ENCODE assay signal across 21 cellular contexts in genomic region chr7:106152313-106152665, GRCh38. TPM values are rescaled to one million over a fixed set of nuclear protein-coding genes. Genes with fewer than 3 reads are reported as not detected.
DNase-seq lines count a peak whose midpoint lies in the region; ATAC-seq and TF ChIP-seq lines count a peak whose summit lies in the region.
"Had no signal": no experiment of that assay in that cellular context is flagged by ENCODE, and none has a peak within 500 bp of the region (broad histone marks: within the 10 kb centered on the region; RNA-seq: fewer than 3 reads in every experiment).

No MANE protein-coding gene starts in this region.

- no peaks in the 10 kb centered on the region for H3K36me3 ChIP-seq in GM23338 (ENCODE audit: insufficient read depth)
- H3K36me3 ChIP-seq: SJCRH30 had no signal

- H3K79me2 ChIP-seq in GM23338 (replicated peaks; ENCODE audit: insufficient read depth), result no peaks in the 10 kb centered on the region

- no peak overlapping the region for H3K4me3 Mint-ChIP-seq in GM23338
- no peak overlapping the region for H3K4me3 Mint-ChIP-seq in activated naive CD4-positive, alpha-beta T cell treated with anti-CD3 and anti-CD28 coated beads, Interleukin-2, amount 10 ng/mL, durations not matched to agents 7 days and 5 days

- no peaks in the 10 kb centered on the region; the same call in 1 of the 2 replicates for H3K4me1 ChIP-seq in GM23338 (ENCODE audit: insufficient read depth)
- H3K4me1 ChIP-seq: SJCRH30 had no signal

- DNase-seq in GM23338 (ENCODE audit: low spot score) (no peak), NCI-H69 (lab: John Stamatoyannopoulos, UW) (peak; percentile 33), NCI-H510A treated with DMSO at 0.1 percent for 48 hours (lab: John Stamatoyannopoulos, UW) (no peak)
- no peak for DNase-seq in activated naive CD4-positive, alpha-beta T cell treated with anti-CD3 and anti-CD28 coated beads, Interleukin-2, amount 10 ng/mL, durations not matched to agents 7 days and 5 days
- DNase-seq: Calu3, DND-41, NCI-H1092 treated with DMSO at 0.1 percent for 48 hours, NCI-H1436 treated with DMSO at 0.1 percent for 48 hours, NCI-H187 treated with DMSO at 0.1 percent for 48 hours, NCI-H2171 treated with DMSO at 0.1 percent for 48 hours, NCI-H345, NCI-H524, NCI-H774, PC-9, SJCRH30 had no signal

- H3K27ac Mint-ChIP-seq in GM23338, result no peak overlapping the region
- H3K27ac Mint-ChIP-seq in activated naive CD4-positive, alpha-beta T cell treated with anti-CD3 and anti-CD28 coated beads, Interleukin-2, amount 10 ng/mL, durations not matched to agents 7 days and 5 days, result no peak overlapping the region
- H3K27ac Mint-ChIP-seq: IgD-negative memory B cell had no signal

- H3K4me3 ChIP-seq in GM23338 (no peak overlapping the region), skin epidermis (no peak overlapping the region)
- H3K4me3 ChIP-seq: PC-9, SJCRH30 had no signal

- peaks cover 3% of the 10 kb centered on the region; the same call in 1 of the 3 replicates for H3K9me3 Mint-ChIP-seq in GM23338
- H3K9me3 Mint-ChIP-seq in activated naive CD4-positive, alpha-beta T cell treated with anti-CD3 and anti-CD28 coated beads, Interleukin-2, amount 10 ng/mL, durations not matched to agents 7 days and 5 days, result no peaks in the 10 kb centered on the region
- H3K9me3 Mint-ChIP-seq: IgD-negative memory B cell had no signal

- CTCF ChIA-PET in activated naive CD4-positive, alpha-beta T cell treated with anti-CD3 and anti-CD28 coated beads, Interleukin-2, amount 10 ng/mL, durations not matched to agents 7 days and 5 days (lab: Charles Lee), result interaction anchor here (0.7 to 8.4 kb wide), 6 partner anchors 13 to 495 kb away, joined by 3 to 190 read pairs (median 10); no protein-coding TSS in a partner anchor

- H4K20me1 ChIP-seq in GM23338 (replicated peaks; ENCODE audit: insufficient read depth), result no peaks in the 10 kb centered on the region

- ATAC-seq in GM23338, result no peak
- peak; percentile 67 for ATAC-seq in esophagus mucosa
- ATAC-seq in HG02970 (IDR thresholded peaks at IDR 0.05; ENCODE audit: low FRiP score, unreplicated experiment), result no peak
- ATAC-seq: Right ventricle myocardium inferior, SK-N-SH treated with all-trans-retinoic acid at 6 μM for 48 hours had no signal

- no peaks in the 10 kb centered on the region for H3F3A ChIP-seq in GM23338 (replicated peaks; ENCODE audit: low read depth)

- no peak for TF ChIP-seq CTCF in GM23338 (conservative IDR thresholded peaks at IDR 0.05; ENCODE audit: low read depth in 2 of 2)

- no peaks in the 10 kb centered on the region for H3K9me2 ChIP-seq in GM23338 (ENCODE audit: insufficient read depth)

- H3K36me3 Mint-ChIP-seq in GM23338 (ENCODE audit: low read depth), result peaks cover 3% of the 10 kb centered on the region; the same call in 2 of the 3 replicates
- H3K36me3 Mint-ChIP-seq in activated naive CD4-positive, alpha-beta T cell treated with anti-CD3 and anti-CD28 coated beads, Interleukin-2, amount 10 ng/mL, durations not matched to agents 7 days and 5 days, result no peaks in the 10 kb centered on the region

- H3K4me2 ChIP-seq in GM23338, result no peak overlapping the region
- H3K4me2 ChIP-seq: PC-9 had no signal

- H2AFZ ChIP-seq in GM23338, result 0 out of 2 replicates have a peak overlapping the region, but pooled peaks have one; percentile 43
- H2AFZ ChIP-seq: PC-9 had no signal

- H3K4me1 Mint-ChIP-seq in GM23338, result peaks cover 11% of the 10 kb centered on the region; the same call in 2 of the 3 replicates
- H3K4me1 Mint-ChIP-seq in activated naive CD4-positive, alpha-beta T cell treated with anti-CD3 and anti-CD28 coated beads, Interleukin-2, amount 10 ng/mL, durations not matched to agents 7 days and 5 days, result peaks cover 17% of the 10 kb centered on the region

- H3K27ac ChIP-seq in GM23338 (ENCODE audit: low read depth) (no peak overlapping the region), skin epidermis (peak overlapping the region in 11 of 21 experiments; percentile 3 to 66 (median 46))
- H3K27ac ChIP-seq: PC-9, SJCRH30 had no signal

- no peaks in the 10 kb centered on the region for H3K27me3 ChIP-seq in GM23338 (ENCODE audit: insufficient read depth)

- H3K27me3 Mint-ChIP-seq in GM23338 (ENCODE audit: insufficient read depth, low read depth, poor library complexity), result peaks cover 8% of the 10 kb centered on the region
- peaks cover 28% of the 10 kb centered on the region for H3K27me3 Mint-ChIP-seq in activated naive CD4-positive, alpha-beta T cell treated with anti-CD3 and anti-CD28 coated beads, Interleukin-2, amount 10 ng/mL, durations not matched to agents 7 days and 5 days
- H3K27me3 Mint-ChIP-seq: IgD-negative memory B cell had no signal

TF ChIP-seq in GM23338, 12 proteins besides CTCF, POLR2A, EP300 and RAD21 (continues in another document):
- TF ChIP-seq, protein P1, sequence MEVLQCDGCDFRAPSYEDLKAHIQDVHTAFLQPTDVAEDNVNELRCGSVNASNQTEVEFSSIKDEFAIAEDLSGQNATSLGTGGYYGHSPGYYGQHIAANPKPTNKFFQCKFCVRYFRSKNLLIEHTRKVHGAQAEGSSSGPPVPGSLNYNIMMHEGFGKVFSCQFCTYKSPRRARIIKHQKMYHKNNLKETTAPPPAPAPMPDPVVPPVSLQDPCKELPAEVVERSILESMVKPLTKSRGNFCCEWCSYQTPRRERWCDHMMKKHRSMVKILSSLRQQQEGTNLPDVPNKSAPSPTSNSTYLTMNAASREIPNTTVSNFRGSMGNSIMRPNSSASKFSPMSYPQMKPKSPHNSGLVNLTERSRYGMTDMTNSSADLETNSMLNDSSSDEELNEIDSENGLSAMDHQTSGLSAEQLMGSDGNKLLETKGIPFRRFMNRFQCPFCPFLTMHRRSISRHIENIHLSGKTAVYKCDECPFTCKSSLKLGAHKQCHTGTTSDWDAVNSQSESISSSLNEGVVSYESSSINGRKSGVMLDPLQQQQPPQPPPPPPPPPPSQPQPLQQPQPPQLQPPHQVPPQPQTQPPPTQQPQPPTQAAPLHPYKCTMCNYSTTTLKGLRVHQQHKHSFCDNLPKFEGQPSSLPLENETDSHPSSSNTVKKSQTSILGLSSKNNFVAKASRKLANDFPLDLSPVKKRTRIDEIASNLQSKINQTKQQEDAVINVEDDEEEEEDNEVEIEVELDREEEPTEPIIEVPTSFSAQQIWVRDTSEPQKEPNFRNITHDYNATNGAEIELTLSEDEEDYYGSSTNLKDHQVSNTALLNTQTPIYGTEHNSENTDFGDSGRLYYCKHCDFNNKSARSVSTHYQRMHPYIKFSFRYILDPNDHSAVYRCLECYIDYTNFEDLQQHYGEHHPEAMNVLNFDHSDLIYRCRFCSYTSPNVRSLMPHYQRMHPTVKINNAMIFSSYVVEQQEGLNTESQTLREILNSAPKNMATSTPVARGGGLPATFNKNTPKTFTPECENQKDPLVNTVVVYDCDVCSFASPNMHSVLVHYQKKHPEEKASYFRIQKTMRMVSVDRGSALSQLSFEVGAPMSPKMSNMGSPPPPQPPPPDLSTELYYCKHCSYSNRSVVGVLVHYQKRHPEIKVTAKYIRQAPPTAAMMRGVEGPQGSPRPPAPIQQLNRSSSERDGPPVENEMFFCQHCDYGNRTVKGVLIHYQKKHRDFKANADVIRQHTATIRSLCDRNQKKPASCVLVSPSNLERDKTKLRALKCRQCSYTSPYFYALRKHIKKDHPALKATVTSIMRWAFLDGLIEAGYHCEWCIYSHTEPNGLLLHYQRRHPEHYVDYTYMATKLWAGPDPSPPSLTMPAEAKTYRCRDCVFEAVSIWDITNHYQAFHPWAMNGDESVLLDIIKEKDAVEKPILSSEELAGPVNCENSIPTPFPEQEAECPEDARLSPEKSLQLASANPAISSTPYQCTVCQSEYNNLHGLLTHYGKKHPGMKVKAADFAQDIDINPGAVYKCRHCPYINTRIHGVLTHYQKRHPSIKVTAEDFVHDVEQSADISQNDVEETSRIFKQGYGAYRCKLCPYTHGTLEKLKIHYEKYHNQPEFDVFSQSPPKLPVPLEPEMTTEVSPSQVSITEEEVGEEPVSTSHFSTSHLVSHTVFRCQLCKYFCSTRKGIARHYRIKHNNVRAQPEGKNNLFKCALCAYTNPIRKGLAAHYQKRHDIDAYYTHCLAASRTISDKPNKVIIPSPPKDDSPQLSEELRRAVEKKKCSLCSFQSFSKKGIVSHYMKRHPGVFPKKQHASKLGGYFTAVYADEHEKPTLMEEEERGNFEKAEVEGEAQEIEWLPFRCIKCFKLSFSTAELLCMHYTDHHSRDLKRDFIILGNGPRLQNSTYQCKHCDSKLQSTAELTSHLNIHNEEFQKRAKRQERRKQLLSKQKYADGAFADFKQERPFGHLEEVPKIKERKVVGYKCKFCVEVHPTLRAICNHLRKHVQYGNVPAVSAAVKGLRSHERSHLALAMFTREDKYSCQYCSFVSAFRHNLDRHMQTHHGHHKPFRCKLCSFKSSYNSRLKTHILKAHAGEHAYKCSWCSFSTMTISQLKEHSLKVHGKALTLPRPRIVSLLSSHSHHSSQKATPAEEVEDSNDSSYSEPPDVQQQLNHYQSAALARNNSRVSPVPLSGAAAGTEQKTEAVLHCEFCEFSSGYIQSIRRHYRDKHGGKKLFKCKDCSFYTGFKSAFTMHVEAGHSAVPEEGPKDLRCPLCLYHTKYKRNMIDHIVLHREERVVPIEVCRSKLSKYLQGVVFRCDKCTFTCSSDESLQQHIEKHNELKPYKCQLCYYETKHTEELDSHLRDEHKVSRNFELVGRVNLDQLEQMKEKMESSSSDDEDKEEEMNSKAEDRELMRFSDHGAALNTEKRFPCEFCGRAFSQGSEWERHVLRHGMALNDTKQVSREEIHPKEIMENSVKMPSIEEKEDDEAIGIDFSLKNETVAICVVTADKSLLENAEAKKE (CRISPR knock-in tag; IDR thresholded peaks at IDR 0.05), result no peak
- no peak for TF ChIP-seq JUNB (IDR thresholded peaks at IDR 0.05; ENCODE audit: unreplicated experiment)

RNA-seq across cellular contexts. Expression of gene SYPL1, which starts 40.2 kb away (rescaled TPM):
- 52.7 and 78.1 TPM in 2 replicates for total RNA-seq in GM23338 (2014; rRNA removed; shearing (Covaris generic))
- polyA plus RNA-seq in GM23338 (2016; fragmentation: Nextera tagmentation; extraction: Ambion mirVana), result 39.0 and 39.3 TPM in 2 replicates
- total RNA-seq in esophagus mucosa, result 131 TPM
